ENCODE assay signal across 9 cellular contexts in genomic region chr1:209123601-209124000, GRCh38.
"Had no signal": no experiment of that assay in that cellular context is flagged by ENCODE, and none has a peak within 500 bp of the region (broad histone marks: within the 10 kb centered on the region; RNA-seq: fewer than 3 reads in every experiment).

No MANE protein-coding gene starts in this region.

- H3K4me3 ChIP-seq: GM23248 had no signal

- H3K4me2 ChIP-seq: KMS-11 had no signal

- H3K9ac ChIP-seq: GM23248, KMS-11 had no signal

- H3K27ac ChIP-seq: GM23248, HL-60, KMS-11 had no signal

- DNase-seq: GM23248, GOT3, H9, HCEC 1CT, KBM-7 had no signal

- FAIRE-seq: H54, HepG2 had no signal

- H2AFZ ChIP-seq: GM23248 had no signal

- ATAC-seq: HepG2 had no signal
